Comparison of ENCODE assay signal across 26 cellular contexts in genomic region chr6:163942790-163943189, GRCh38.
A peak's percentile ranks its signal among the peaks of the same experiment; 100 is the strongest.
DNase-seq lines count a peak whose midpoint lies in the region; ATAC-seq, FAIRE-seq and TF ChIP-seq lines count a peak whose summit lies in the region.
"Had no signal": no experiment of that assay in that cellular context is flagged by ENCODE, and none has a peak within 500 bp of the region (broad histone marks: within the 10 kb centered on the region; RNA-seq: fewer than 3 reads in every experiment).

No MANE protein-coding gene starts in this region.

- TF ChIP-seq CTCF in liver (IDR thresholded peaks at IDR 0.05; ENCODE audit: low read depth, low read length, missing input control) (peak; percentile 17), HepG2 (CRISPR knock-in tag; IDR thresholded peaks at IDR 0.05) (no peak), H1 (IDR thresholded peaks at IDR 0.05; ENCODE audit: control extremely low read depth in 1 of 3, insufficient read depth in 1 of 3, low read depth in 1 of 3, low read length in 3 of 3) (no peak), neural crest cell (conservative IDR thresholded peaks at IDR 0.05) (no peak)

- H3K36me3 ChIP-seq in liver (ENCODE audit: control insufficient read depth in 4 of 4, insufficient read depth in 3 of 4, low read depth in 1 of 4, low read length in 3 of 4) (no peaks in the 10 kb centered on the region), HepG2 (replicated peaks in 1 of 2; ENCODE audit: control insufficient read depth in 1 of 2, insufficient read depth in 2 of 2, low read length in 2 of 2) (no peaks in the 10 kb centered on the region), H1 (ENCODE audit: control insufficient read depth in 2 of 4, insufficient read depth in 4 of 4, low read length in 3 of 4) (no peaks in the 10 kb centered on the region)
- H3K36me3 ChIP-seq: BLaER1 treated with 17β-estradiol and CSF1 and Interleukin-3, amounts not matched to agents 10 nM and 100 nM; MG63 had no signal

- no peak overlapping the region for H2BK15ac ChIP-seq in H1 (ENCODE audit: low read length)

- H3K27ac Mint-ChIP-seq in neural crest cell (ENCODE audit: unreplicated experiment) = no peak overlapping the region
- H3K27ac Mint-ChIP-seq in activated T-cell treated with anti-CD3 and anti-CD28 coated beads, Interleukin-2, amount 50 U/mL, for 24 hours = no peak overlapping the region
- H3K27ac Mint-ChIP-seq: CD4-positive, alpha-beta memory T cell had no signal

- TF ChIP-seq RAD21 in liver (IDR thresholded peaks at IDR 0.05) (no peak), HepG2 (CRISPR knock-in tag; IDR thresholded peaks at IDR 0.05) (no peak), H1 (IDR thresholded peaks at IDR 0.05 in 1 of 2, conservative IDR thresholded peaks at IDR 0.05 in 1 of 2; ENCODE audit: low read depth in 2 of 2, low read length in 2 of 2) (no peak)

- H2AFZ ChIP-seq in HepG2 (ENCODE audit: low read length) (no peak overlapping the region), H1 (ENCODE audit: low read length) (no peak overlapping the region)

- H3K27ac ChIP-seq in liver (ENCODE audit: low read depth in 1 of 2, low read length in 2 of 2) (no peak overlapping the region), HepG2 (ENCODE audit: extremely low read length, insufficient read depth, low read length) (no peak overlapping the region), H1 (ENCODE audit: low read depth, low read length) (no peak overlapping the region)
- H3K27ac ChIP-seq: BLaER1 treated with 17β-estradiol and CSF1 and Interleukin-3, amounts not matched to agents 10 nM and 100 nM had no signal

- H3K23ac ChIP-seq in H1 (ENCODE audit: insufficient read length) = no peak overlapping the region

- H3K23me2 ChIP-seq in H1 (ENCODE audit: low read depth, low read length) = 0 out of 2 replicates have a peak, but pooled peaks cover 2% of the 10 kb centered on the region

- no peak overlapping the region for H2AK5ac ChIP-seq in H1 (ENCODE audit: low read depth, low read length)

- H3K9me3 ChIP-seq in liver (ENCODE audit: control insufficient read depth in 4 of 4, low read length in 3 of 4) (no peaks in the 10 kb centered on the region), HepG2 (ENCODE audit: low read length) (no peaks in the 10 kb centered on the region), H1 (ENCODE audit: insufficient read depth in 2 of 2, low read depth in 1 of 2, low read length in 1 of 2) (no peaks in the 10 kb centered on the region; a peak in 1 of 4 replicates)
- H3K9me3 ChIP-seq: BLaER1 treated with 17β-estradiol and CSF1 and Interleukin-3, amounts not matched to agents 10 nM and 100 nM; Caco-2; MG63; SK-N-SH had no signal

- no peak for ATAC-seq in HepG2
- no peak for ATAC-seq in GM18498 (IDR thresholded peaks at IDR 0.05; ENCODE audit: unreplicated experiment)
- ATAC-seq: GM12878 had no signal

- intact Hi-C loops in HepG2 (cut with micrococcal nuclease; ENCODE audit: unreplicated experiment) = no loop called here

- no peak for DNase-seq in HepG2 (ENCODE audit: low spot score)
- no peak for DNase-seq in H1 (ENCODE audit: low read depth in 1 of 2, low spot score in 2 of 2)
- no peak for DNase-seq in neural crest cell (ENCODE audit: low read depth, low spot score)
- no peak for DNase-seq in T-helper 2 cell
- no peak for DNase-seq in activated T-cell treated with anti-CD3 and anti-CD28 coated beads, Interleukin-2, amount 50 U/mL, for 24 hours
- no peak for DNase-seq in NCI-H69 (lab: John Stamatoyannopoulos, UW)
- DNase-seq: 8988T; Caco-2; CD4-positive, alpha-beta memory T cell; DMS 273 treated with DMSO at 0.1 percent for 48 hours; DND-41; GOT3; MG63; NCI-H1092 treated with DMSO at 0.1 percent for 48 hours; NCI-H1436 treated with DMSO at 0.1 percent for 48 hours; NCI-H1930; NCI-H226; NCI-H510A treated with DMSO at 0.1 percent for 48 hours; NCI-H774; NK-92 treated with Interleukin-12 subunit alpha and Interleukin-12 subunit beta, amount 100 ng/mL, for 24 hours; SIG-M5; SK-N-SH had no signal

- H3K4me2 ChIP-seq in HepG2 (ENCODE audit: low read depth, low read length) (no peak overlapping the region), H1 (ENCODE audit: insufficient read depth in 1 of 2, low read depth in 2 of 2, low read length in 2 of 2) (peak overlapping the region in 1 of 2 experiments; percentile 88; a peak in 2 of 4 replicates)
- H3K4me2 ChIP-seq: BLaER1 treated with 17β-estradiol and CSF1 and Interleukin-3, amounts not matched to agents 10 nM and 100 nM; SK-N-SH had no signal

- TF ChIP-seq EP300 in HepG2 (IDR thresholded peaks at IDR 0.05; ENCODE audit: low read depth in 2 of 2, low read length in 2 of 2) = no peak
- TF ChIP-seq EP300 in HepG2 (CRISPR knock-in tag; IDR thresholded peaks at IDR 0.05; ENCODE audit: borderline replicate concordance) = no peak
- TF ChIP-seq EP300 in H1 (IDR thresholded peaks at IDR 0.05; ENCODE audit: borderline replicate concordance in 1 of 2, low read depth in 2 of 2, low read length in 2 of 2) = no peak

- no peak overlapping the region for H3K18ac ChIP-seq in H1 (ENCODE audit: extremely low read depth, low read length)

- H2BK12ac ChIP-seq in H1 (ENCODE audit: low read depth, low read length) = no peak overlapping the region

- H3K79me2 ChIP-seq in HepG2 (ENCODE audit: insufficient read depth, low read length) (no peaks in the 10 kb centered on the region), H1 (ENCODE audit: control insufficient read depth in 1 of 2, insufficient read depth in 2 of 2, low read length in 2 of 2) (no peaks in the 10 kb centered on the region)

- peaks cover 76% of the 10 kb centered on the region for H3K4me1 Mint-ChIP-seq in neural crest cell
- H3K4me1 Mint-ChIP-seq in activated T-cell treated with anti-CD3 and anti-CD28 coated beads, Interleukin-2, amount 50 U/mL, for 24 hours (ENCODE audit: low read depth) = peaks cover 5% of the 10 kb centered on the region

- H3K27me3 ChIP-seq in liver (ENCODE audit: control insufficient read depth in 4 of 4, insufficient read depth in 4 of 4, low read length in 3 of 4) = no peaks in the 10 kb centered on the region
- peaks cover 0 to 26% of the 10 kb centered on the region in 2 experiments; a peak in 2 of 5 replicates for H3K27me3 ChIP-seq in HepG2 (ENCODE audit: control insufficient read depth in 1 of 2, insufficient read depth in 2 of 2, low read length in 2 of 2)
- no peaks in the 10 kb centered on the region; a peak in 1 of 7 replicates for H3K27me3 ChIP-seq in H1 (replicated peaks in 1 of 4; ENCODE audit: control insufficient read depth in 3 of 4, extremely low read depth in 1 of 4, insufficient read depth in 3 of 4, low read length in 3 of 4)
- H3K27me3 ChIP-seq: BLaER1 treated with 17β-estradiol and CSF1 and Interleukin-3, amounts not matched to agents 10 nM and 100 nM; MG63 had no signal

- H3K9ac ChIP-seq in liver (ENCODE audit: low read depth in 1 of 2, low read length in 2 of 2) (peak overlapping the region in 1 of 2 donors; percentile 11), HepG2 (ENCODE audit: insufficient read depth, low read depth, low read length) (no peak overlapping the region), H1 (replicated peaks in 1 of 4; ENCODE audit: extremely low read depth in 1 of 4, low read depth in 3 of 4, low read length in 3 of 4) (no peak overlapping the region)
- H3K9ac ChIP-seq: BLaER1 treated with 17β-estradiol and CSF1 and Interleukin-3, amounts not matched to agents 10 nM and 100 nM; SK-N-SH had no signal

- no TSS peak for BruUV-seq in HepG2 (replicated peaks; lab: Mats Ljungman, UMichigan)

- H3K79me1 ChIP-seq in H1 (ENCODE audit: low read depth, low read length) = no peaks in the 10 kb centered on the region

- CTCF ChIA-PET in HepG2 (lab: Yijun Ruan, JAX; ENCODE audit: low intra/inter-chr PET ratio, low total read pairs) (no interaction called here), H1 (lab: Charles Lee; ENCODE audit: partially characterized antibody) (interaction anchor here (0.5 to 1.1 kb wide), 5 partner anchors 14 to 985 kb away, joined by 3 to 5 read pairs (median 3); no protein-coding TSS in a partner anchor)

- H3K4me3 ChIP-seq in liver (ENCODE audit: low read depth in 1 of 3, low read length in 3 of 3) (no peak overlapping the region), HepG2 (replicated peaks in 1 of 3; ENCODE audit: insufficient read depth in 1 of 3, low read depth in 2 of 3, low read length in 3 of 3) (no peak overlapping the region), H1 (ENCODE audit: extremely low read depth in 1 of 4, insufficient read depth in 2 of 4, low read depth in 3 of 4, low read length in 4 of 4) (peak overlapping the region in 1 of 4 experiments; percentile 56; a peak in 1 of 8 replicates)
- H3K4me3 ChIP-seq: BLaER1 treated with 17β-estradiol and CSF1 and Interleukin-3, amounts not matched to agents 10 nM and 100 nM; GM12878; MG63 had no signal

- H3K4me3 Mint-ChIP-seq in neural crest cell = peak overlapping the region; percentile 85
- no peak overlapping the region for H3K4me3 Mint-ChIP-seq in activated T-cell treated with anti-CD3 and anti-CD28 coated beads, Interleukin-2, amount 50 U/mL, for 24 hours

- WGBS in liver = 25% methylated on average over 3 of the region's 3 CpGs
- WGBS in HepG2 (ENCODE audit: low lambda C conversion rate) = 3% methylated on average over 3 of the region's 3 CpGs
- 44% methylated on average over 3 of the region's 3 CpGs; no CpG with 5 or more reads in 1 of the 2 experiments for WGBS in H1 (ENCODE audit: extremely low coverage in 1 of 2, insufficient coverage in 1 of 2, insufficient read length in 1 of 2, insufficient replicate concordance in 2 of 2, low coverage in 1 of 2, low lambda C conversion rate in 2 of 2, missing lambda C conversion rate in 1 of 2), 2 experiments

- no peak overlapping the region; the same call in 1 of the 2 replicates for H2BK5ac ChIP-seq in H1 (ENCODE audit: low read depth, low read length)

- no peak overlapping the region for H2BK120ac ChIP-seq in H1 (replicated peaks; ENCODE audit: low read depth, low read length)

- H4K8ac ChIP-seq in H1 (ENCODE audit: extremely low read depth, insufficient read depth, low read length) = no peak overlapping the region; the same call in 1 of the 2 replicates

- in situ Hi-C loops in HepG2 (cut with HindIII; ENCODE audit: extremely low pct_ligation_motif_present, low pct_unique_long_range_greater_than_20kb) = no loop called here

- H3K14ac ChIP-seq in H1 (ENCODE audit: insufficient read length) = no peak overlapping the region

- no peak overlapping the region for H3K56ac ChIP-seq in H1 (replicated peaks; ENCODE audit: insufficient read length, low read depth, low read length)

- no peaks in the 10 kb centered on the region; the same call in 1 of the 2 replicates for H4K20me1 ChIP-seq in HepG2 (ENCODE audit: insufficient read depth, low read length)
- no peaks in the 10 kb centered on the region for H4K20me1 ChIP-seq in H1 (replicated peaks in 1 of 2; ENCODE audit: control insufficient read depth in 1 of 2, insufficient read depth in 2 of 2, low read length in 2 of 2)
- H4K20me1 ChIP-seq: BLaER1 treated with 17β-estradiol and CSF1 and Interleukin-3, amounts not matched to agents 10 nM and 100 nM had no signal

- no peak for FAIRE-seq in HepG2 (lab: Jason Lieb, UNC)
- FAIRE-seq in H1 (lab: Jason Lieb, UNC) = no peak
- FAIRE-seq: GM12878 had no signal

- H3K4me1 ChIP-seq in liver (ENCODE audit: control insufficient read depth in 4 of 4, insufficient read depth in 4 of 4, low read length in 3 of 4) = peaks cover 0 to 10% (median 3%) of the 10 kb centered on the region in 4 donors
- H3K4me1 ChIP-seq in HepG2 (ENCODE audit: insufficient read depth, low read length) = no peaks in the 10 kb centered on the region
- H3K4me1 ChIP-seq in H1 (replicated peaks in 1 of 4; ENCODE audit: control insufficient read depth in 3 of 4, insufficient read depth in 4 of 4, low read length in 3 of 4) = peaks cover 10 to 33% (median 28%) of the 10 kb centered on the region in 4 experiments
- H3K4me1 ChIP-seq: BLaER1 treated with 17β-estradiol and CSF1 and Interleukin-3, amounts not matched to agents 10 nM and 100 nM had no signal

- no peaks in the 10 kb centered on the region for H3K27me3 Mint-ChIP-seq in neural crest cell (ENCODE audit: low read depth)
- peaks cover 76% of the 10 kb centered on the region for H3K27me3 Mint-ChIP-seq in activated T-cell treated with anti-CD3 and anti-CD28 coated beads, Interleukin-2, amount 50 U/mL, for 24 hours

- no peak for TF ChIP-seq POLR2A in HepG2 (IDR thresholded peaks at IDR 0.05; ENCODE audit: insufficient read depth in 1 of 2, low read depth in 2 of 2, low read length in 2 of 2)
- no peak for TF ChIP-seq POLR2A in H1 (IDR thresholded peaks at IDR 0.05; ENCODE audit: control extremely low read depth in 1 of 2, low read depth in 2 of 2, low read length in 2 of 2)

- no peak overlapping the region for H3K4ac ChIP-seq in H1 (replicated peaks; ENCODE audit: insufficient read length, low read depth, low read length)

- H2BK20ac ChIP-seq in H1 (ENCODE audit: low read length) = no peak overlapping the region

- H4K5ac ChIP-seq in H1 (ENCODE audit: insufficient read length, low read depth, low read length) = no peak overlapping the region

- H3K36me3 Mint-ChIP-seq in neural crest cell (ENCODE audit: low read depth) = no peaks in the 10 kb centered on the region
- no peaks in the 10 kb centered on the region for H3K36me3 Mint-ChIP-seq in activated T-cell treated with anti-CD3 and anti-CD28 coated beads, Interleukin-2, amount 50 U/mL, for 24 hours (ENCODE audit: low read depth)
- H3K36me3 Mint-ChIP-seq: CD4-positive, alpha-beta memory T cell had no signal

- peaks cover 4% of the 10 kb centered on the region for H3K9me3 Mint-ChIP-seq in neural crest cell
- no peaks in the 10 kb centered on the region for H3K9me3 Mint-ChIP-seq in activated T-cell treated with anti-CD3 and anti-CD28 coated beads, Interleukin-2, amount 50 U/mL, for 24 hours
- H3K9me3 Mint-ChIP-seq: CD4-positive, alpha-beta memory T cell had no signal

- peak overlapping the region; percentile 58 for H4K91ac ChIP-seq in H1 (replicated peaks; ENCODE audit: insufficient read length, low read length)

- POLR2A ChIA-PET in HepG2 (lab: Yijun Ruan, JAX) (no interaction called here), H1 (lab: Charles Lee; ENCODE audit: partially characterized antibody) (no interaction called here)
